10 cellular contexts compared by ENCODE assay signal in the genomic region with DNA sequence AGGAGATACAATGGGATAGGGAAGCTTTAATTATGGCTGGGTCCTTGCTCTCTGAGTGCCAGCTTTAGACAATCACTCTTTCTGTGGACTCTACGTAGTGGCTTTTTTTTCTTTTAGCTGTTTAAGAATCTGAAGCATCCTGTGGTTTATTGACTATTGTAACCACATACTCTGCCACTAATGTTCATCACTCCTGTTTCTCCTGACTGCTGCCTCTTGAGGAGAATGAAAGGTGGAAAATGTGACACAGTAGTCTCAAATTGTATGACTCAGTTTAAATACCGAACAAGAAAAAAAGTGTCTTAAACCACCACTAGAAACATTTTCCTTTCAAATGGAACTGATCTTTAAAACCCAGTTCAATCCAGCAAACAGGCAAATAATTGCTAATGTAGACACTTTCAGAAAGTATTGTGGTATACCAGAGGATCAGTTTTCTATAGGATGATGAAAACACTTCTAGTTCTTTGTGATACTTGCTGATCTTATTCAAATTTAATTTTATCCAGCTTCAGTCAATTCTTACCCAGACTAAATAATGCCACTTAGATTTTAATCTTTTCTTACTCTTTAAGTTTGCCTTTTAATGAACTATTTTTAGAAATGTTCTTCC.
A peak's percentile ranks its signal among the peaks of the same experiment; 100 is the strongest.
DNase-seq lines count a peak whose midpoint lies in the region; ATAC-seq and TF ChIP-seq lines count a peak whose summit lies in the region.
"Had no signal": no experiment of that assay in that cellular context is flagged by ENCODE, and none has a peak within 500 bp of the region (broad histone marks: within the 10 kb centered on the region; RNA-seq: fewer than 3 reads in every experiment).

No MANE protein-coding gene starts in this region.

- DNase-seq in AG08395 (ENCODE audit: low spot score), result peak; percentile 72
- peak; percentile 85 for DNase-seq in HFFc6
- no peak for DNase-seq in activated T-helper 1 cell treated with anti-CD3 and anti-CD28 coated beads, Interleukin-12 subunit alpha, Interleukin-12 subunit beta, Interleukin-2, Interleukin-4 antibody, amounts not matched to agents 30 ng/mL and 10 ng/mL and 1 ng/mL, durations not matched to agents 14 hours and 24 hours and 36 hours (ENCODE audit: low spot score)
- DNase-seq in hepatic stellate cell (ENCODE audit: low spot score), result peak; percentile 14
- no peak for DNase-seq in KG1 (lab: John Stamatoyannopoulos, UW)
- no peak for DNase-seq in endodermal cell
- no peak for DNase-seq in NCI-H748 (lab: John Stamatoyannopoulos, UW; ENCODE audit: unreplicated experiment)
- DNase-seq: activated CD4-positive, CD25-positive, alpha-beta regulatory T cell treated with anti-CD3 and anti-CD28 coated beads, Interleukin-2, amount 50 U/mL, for 72 hours; colonic mucosa had no signal

- 96% methylated on average over 2 of the region's 2 CpGs; no CpG with 5 or more reads in 1 of the 2 experiments for WGBS in endodermal cell (ENCODE audit: insufficient coverage in 1 of 2, insufficient read length in 1 of 2), 2 experiments

- H3K27ac ChIP-seq in endodermal cell (ENCODE audit: low read depth, low read length), result no peak overlapping the region
- H3K27ac ChIP-seq: colonic mucosa had no signal

- H3K9me3 ChIP-seq in endodermal cell (ENCODE audit: control insufficient read depth, low read length), result no peaks in the 10 kb centered on the region
- H3K9me3 ChIP-seq: colonic mucosa had no signal

- no peak overlapping the region for H3K9ac ChIP-seq in endodermal cell (ENCODE audit: extremely low read depth, low read length, poor library complexity, severe bottlenecking)

- peaks cover 26% of the 10 kb centered on the region for H3K4me1 Mint-ChIP-seq in HFFc6 (ENCODE audit: low read depth)
- H3K4me1 Mint-ChIP-seq in activated T-helper 1 cell treated with anti-CD3 and anti-CD28 coated beads, Interleukin-12 subunit alpha, Interleukin-12 subunit beta, Interleukin-2, Interleukin-4 antibody, amounts not matched to agents 30 ng/mL and 10 ng/mL and 1 ng/mL, durations not matched to agents 14 hours and 24 hours and 36 hours (ENCODE audit: low read depth), result peaks cover 20% of the 10 kb centered on the region
- peaks cover 10% of the 10 kb centered on the region for H3K4me1 Mint-ChIP-seq in endodermal cell

- no peaks in the 10 kb centered on the region for H3K4me1 ChIP-seq in endodermal cell (ENCODE audit: control insufficient read depth, insufficient read depth, low read length)
- H3K4me1 ChIP-seq: colonic mucosa had no signal

- H3K36me3 Mint-ChIP-seq in HFFc6 (ENCODE audit: low read depth) (no peaks in the 10 kb centered on the region), endodermal cell (ENCODE audit: low read depth) (no peaks in the 10 kb centered on the region)
- peaks cover 2% of the 10 kb centered on the region for H3K36me3 Mint-ChIP-seq in activated T-helper 1 cell treated with anti-CD3 and anti-CD28 coated beads, Interleukin-12 subunit alpha, Interleukin-12 subunit beta, Interleukin-2, Interleukin-4 antibody, amounts not matched to agents 30 ng/mL and 10 ng/mL and 1 ng/mL, durations not matched to agents 14 hours and 24 hours and 36 hours (ENCODE audit: low read depth)

- H3K27ac Mint-ChIP-seq in HFFc6 (peak overlapping the region; percentile 72), endodermal cell (no peak overlapping the region)
- peak overlapping the region; percentile 46 for H3K27ac Mint-ChIP-seq in activated T-helper 1 cell treated with anti-CD3 and anti-CD28 coated beads, Interleukin-12 subunit alpha, Interleukin-12 subunit beta, Interleukin-2, Interleukin-4 antibody, amounts not matched to agents 30 ng/mL and 10 ng/mL and 1 ng/mL, durations not matched to agents 14 hours and 24 hours and 36 hours

- H3K4me3 Mint-ChIP-seq in HFFc6, result peak overlapping the region; percentile 45
- no peak overlapping the region for H3K4me3 Mint-ChIP-seq in activated T-helper 1 cell treated with anti-CD3 and anti-CD28 coated beads, Interleukin-12 subunit alpha, Interleukin-12 subunit beta, Interleukin-2, Interleukin-4 antibody, amounts not matched to agents 30 ng/mL and 10 ng/mL and 1 ng/mL, durations not matched to agents 14 hours and 24 hours and 36 hours
- no peak overlapping the region for H3K4me3 Mint-ChIP-seq in endodermal cell

- H3K27me3 Mint-ChIP-seq in HFFc6 (ENCODE audit: insufficient read depth), result no peaks in the 10 kb centered on the region
- H3K27me3 Mint-ChIP-seq in activated T-helper 1 cell treated with anti-CD3 and anti-CD28 coated beads, Interleukin-12 subunit alpha, Interleukin-12 subunit beta, Interleukin-2, Interleukin-4 antibody, amounts not matched to agents 30 ng/mL and 10 ng/mL and 1 ng/mL, durations not matched to agents 14 hours and 24 hours and 36 hours (ENCODE audit: insufficient read depth), result no peaks in the 10 kb centered on the region
- no peaks in the 10 kb centered on the region for H3K27me3 Mint-ChIP-seq in endodermal cell (ENCODE audit: insufficient read depth)

- intact Hi-C loops in activated T-helper 1 cell treated with anti-CD3 and anti-CD28 coated beads, Interleukin-12 subunit alpha, Interleukin-12 subunit beta, Interleukin-2, Interleukin-4 antibody, amounts not matched to agents 30 ng/mL and 10 ng/mL and 1 ng/mL, durations not matched to agents 14 hours and 24 hours and 36 hours (cut with micrococcal nuclease), result loop anchor here (2.0 to 10.0 kb wide), 4 partner anchors 190 to 580 kb away; a partner anchor contains a TSS

- H3K4me3 ChIP-seq in endodermal cell (ENCODE audit: low read length), result no peak overlapping the region
- H3K4me3 ChIP-seq: colonic mucosa had no signal

- H3K9me3 Mint-ChIP-seq in HFFc6 (no peaks in the 10 kb centered on the region), endodermal cell (no peaks in the 10 kb centered on the region)
- no peaks in the 10 kb centered on the region for H3K9me3 Mint-ChIP-seq in activated T-helper 1 cell treated with anti-CD3 and anti-CD28 coated beads, Interleukin-12 subunit alpha, Interleukin-12 subunit beta, Interleukin-2, Interleukin-4 antibody, amounts not matched to agents 30 ng/mL and 10 ng/mL and 1 ng/mL, durations not matched to agents 14 hours and 24 hours and 36 hours

- TF ChIP-seq CTCF in HFFc6 (IDR thresholded peaks at IDR 0.05) (no peak), endodermal cell (conservative IDR thresholded peaks at IDR 0.05) (no peak)

- no peaks in the 10 kb centered on the region for H3K27me3 ChIP-seq in endodermal cell (ENCODE audit: control insufficient read depth, insufficient read depth, low read length, poor library complexity, severe bottlenecking)
- H3K27me3 ChIP-seq: colonic mucosa had no signal

- no peaks in the 10 kb centered on the region for H3K36me3 ChIP-seq in endodermal cell (ENCODE audit: control insufficient read depth, insufficient read depth, low read length)
- H3K36me3 ChIP-seq: colonic mucosa had no signal

- no peak for ATAC-seq in HG03342 (IDR thresholded peaks at IDR 0.05; ENCODE audit: unreplicated experiment)

Comparison
In these comparisons a context has a peak if more than half of its experiments do, and no peak if none do; other contexts are left out.
1. DNase-seq: peak in AG08395 (single experiment), HFFc6 (single experiment) and hepatic stellate cell (single experiment); none in activated T-helper 1 cell treated with anti-CD3 and anti-CD28 coated beads, Interleukin-12 subunit alpha, Interleukin-12 subunit beta, Interleukin-2, Interleukin-4 antibody, amounts not matched to agents 30 ng/mL and 10 ng/mL and 1 ng/mL, durations not matched to agents 14 hours and 24 hours and 36 hours (single experiment), KG1 (single experiment), endodermal cell (single experiment) and NCI-H748 (single experiment).